In genomic region chr9:41798683-41799082, GRCh38 we compare ENCODE assay signal across 8 cellular contexts.
A peak's percentile ranks its signal among the peaks of the same experiment; 100 is the strongest.
DNase-seq lines count a peak whose midpoint lies in the region; TF ChIP-seq lines count a peak whose summit lies in the region.
"Not testable (repeated sequence)": the region's sequence is repeated elsewhere in the genome, so short reads cannot be mapped to it uniquely, and the experiment has no call there.

No MANE protein-coding gene starts in this region.

- not testable (repeated sequence) for H3K4me3 ChIP-seq in LNCaP clone FGC (ENCODE audit: low read depth, low read length); fibroblast of pulmonary artery (replicated peaks; ENCODE audit: low read depth, low read length); retinal pigment epithelial cell (ENCODE audit: low read length)

- H3K36me3 Mint-ChIP-seq in chondrocyte (ENCODE audit: low read depth) = not testable (repeated sequence)

- 0 out of 2 replicates have a peak, but pooled peaks have one; percentile 17 for TF ChIP-seq CTCF in LNCaP clone FGC (IDR thresholded peaks at IDR 0.05; ENCODE audit: control insufficient read depth, extremely low read depth, insufficient read depth)
- peak; percentile 60 for TF ChIP-seq CTCF in chondrocyte (IDR thresholded peaks at IDR 0.05)
- TF ChIP-seq CTCF in fibroblast of pulmonary artery (IDR thresholded peaks at IDR 0.05; ENCODE audit: low read length, missing control alignments); retinal pigment epithelial cell (conservative IDR thresholded peaks at IDR 0.05; ENCODE audit: low read depth, low read length): not testable (repeated sequence)

- in situ Hi-C loops in SK-MEL-5 (cut with HindIII; ENCODE audit: low pct_unique_long_range_greater_than_20kb, low sequenced_read_pairs) = not testable (repeated sequence)

- DNase-seq in HS-27A (ENCODE audit: low read depth) (peak; percentile 27), SK-MEL-5 (ENCODE audit: low read depth, low spot score) (peak; percentile 43), astrocyte of the hippocampus (ENCODE audit: low read depth, low spot score) (peak; percentile 1), fibroblast of pulmonary artery (ENCODE audit: low read depth) (peak; percentile 48), lung microvascular endothelial cell (ENCODE audit: low read depth in 2 of 2) (peak; percentile 32), retinal pigment epithelial cell (ENCODE audit: low read depth) (peak; percentile 2)
- DNase-seq in LNCaP clone FGC (ENCODE audit: low read depth); chondrocyte (ENCODE audit: low spot score): not testable (repeated sequence)

- H3K4me3 Mint-ChIP-seq in chondrocyte (ENCODE audit: unreplicated experiment) = not testable (repeated sequence)

- H3K4me1 Mint-ChIP-seq in chondrocyte (ENCODE audit: low read depth) = not testable (repeated sequence)

- H3K27ac Mint-ChIP-seq in chondrocyte (ENCODE audit: unreplicated experiment) = not testable (repeated sequence)

- not testable (repeated sequence) for H3K9me3 Mint-ChIP-seq in chondrocyte (ENCODE audit: low read depth)

- H3K27me3 Mint-ChIP-seq in chondrocyte (ENCODE audit: low read depth) = not testable (repeated sequence)
